8 cellular contexts compared by ENCODE assay signal in genomic region chr16:2516391-2517240, GRCh38. TPM values are rescaled to one million over a fixed set of nuclear protein-coding genes. Genes with fewer than 3 reads are reported as not detected.
A peak's percentile ranks its signal among the peaks of the same experiment; 100 is the strongest.
DNase-seq lines count a peak whose midpoint lies in the region; ATAC-seq and TF ChIP-seq lines count a peak whose summit lies in the region.

No MANE protein-coding gene starts in this region.

- peak overlapping the region in 3 of 4 donors; percentile 96 to 99 (median 97) for H3K27ac ChIP-seq in body of pancreas

- H3K4me3 ChIP-seq in body of pancreas = no peak overlapping the region

- ATAC-seq in Right ventricle myocardium inferior (no peak), left ventricle myocardium superior (no peak), body of pancreas (no peak), GM21529 (IDR thresholded peaks at IDR 0.05; ENCODE audit: unreplicated experiment) (no peak), GM18519 (IDR thresholded peaks at IDR 0.05; ENCODE audit: low FRiP score, unreplicated experiment) (no peak)

- peak; percentile 79 for DNase-seq in Right ventricle myocardium inferior (ENCODE audit: missing footprints)
- no peak for DNase-seq in left ventricle myocardium superior
- DNase-seq in body of pancreas = peak in 3 of 4 donors; percentile 15 to 53 (median 28)
- peak; percentile 74 for DNase-seq in medulla oblongata (ENCODE audit: extremely low spot score)
- DNase-seq in posterior vena cava (ENCODE audit: low spot score) = no peak
- DNase-seq in NCI-H524 (lab: John Stamatoyannopoulos, UW) = no peak

- intact Hi-C loops in Right ventricle myocardium inferior (cut with DNase I) = no loop called here
- intact Hi-C loops in left ventricle myocardium superior (cut with micrococcal nuclease) = no loop called here
- intact Hi-C loops in body of pancreas (cut with DNase I) = no loop called here
- intact Hi-C loops in posterior vena cava (cut with DNase I) = no loop called here

- H3K36me3 ChIP-seq in body of pancreas (replicated peaks in 1 of 2; ENCODE audit: insufficient read depth in 1 of 2, low read depth in 2 of 2) = no peaks in the 10 kb centered on the region

- H3K9me3 ChIP-seq in body of pancreas = no peaks in the 10 kb centered on the region

- TF ChIP-seq POLR2A in body of pancreas (IDR thresholded peaks at IDR 0.05) = peak in 1 of 3 donors; percentile 36

- TF ChIP-seq CTCF in body of pancreas (IDR thresholded peaks at IDR 0.05) = no peak

- peaks cover 77% of the 10 kb centered on the region for H3K4me1 ChIP-seq in body of pancreas

- no peaks in the 10 kb centered on the region for H3K27me3 ChIP-seq in body of pancreas

- 40 to 56% methylated on average over 10 to 11 of the region's 11 CpGs for WGBS in body of pancreas, 2 donors

RNA-seq across cellular contexts. Expression of gene ATP6V0C, which starts 2.9 kb away (rescaled TPM):
- 137 TPM for total RNA-seq in Right ventricle myocardium inferior
- total RNA-seq in left ventricle myocardium superior = 150 TPM
- total RNA-seq in body of pancreas = 10 to 100 TPM; 33.5 to 38.9 TPM
- total RNA-seq in posterior vena cava = 100 to 1,000 TPM; 107 to 133 TPM

RNA-seq across cellular contexts. Expression of gene AMDHD2, which starts 3.6 kb away (rescaled TPM):
- total RNA-seq in Right ventricle myocardium inferior (16.2 TPM), left ventricle myocardium superior (15.8 TPM), body of pancreas (10 to 100 TPM; 13.7 to 33.6 TPM), posterior vena cava (10 to 100 TPM; 25.5 to 34.3 TPM)

RNA-seq across cellular contexts. Expression of gene CEMP1, which starts 14.6 kb away (rescaled TPM):
- not detected for total RNA-seq in Right ventricle myocardium inferior
- not detected for total RNA-seq in left ventricle myocardium superior
- total RNA-seq in body of pancreas = 1 to 10 TPM in 1 of 2 donors, under 1 TPM in 1; 0.52 to 1.3 TPM
- total RNA-seq in posterior vena cava = not detected

RNA-seq across cellular contexts. Expression of gene PDPK1, which starts 21.2 kb away (rescaled TPM):
- total RNA-seq in Right ventricle myocardium inferior (47.1 TPM), left ventricle myocardium superior (43.1 TPM), body of pancreas (10 to 100 TPM; 20.5 to 28.0 TPM), posterior vena cava (10 to 100 TPM; 36.8 to 40.1 TPM)

RNA-seq across cellular contexts. Expression of gene TBC1D24, which starts 41.7 kb away (rescaled TPM):
- total RNA-seq in Right ventricle myocardium inferior (14.8 TPM), left ventricle myocardium superior (15.4 TPM), body of pancreas (10 to 100 TPM; 18.7 to 30.0 TPM), posterior vena cava (10 to 100 TPM; 11.4 to 13.3 TPM)

Comparison
In these comparisons a context has a peak if more than half of its experiments do, and no peak if none do; other contexts are left out.
1. DNase-seq: peak in Right ventricle myocardium inferior (single experiment), body of pancreas (3 of 4) and medulla oblongata (single experiment); none in left ventricle myocardium superior (single experiment), posterior vena cava (single experiment) and NCI-H524 (0 of 2).